Comparison of ENCODE assay signal across 1 cellular context in genomic region chr7:24715661-24716479, GRCh38.
TF ChIP-seq lines count a peak whose summit lies in the region.

No MANE protein-coding gene starts in this region.

TF ChIP-seq in K562, 482 proteins besides CTCF, POLR2A, EP300 and RAD21 (continued from another document):
- TF ChIP-seq JUN (IDR thresholded peaks at IDR 0.05; ENCODE audit: borderline replicate concordance, low read depth, low read length) (0 out of 2 replicates have a peak, but pooled peaks have one; percentile 11), JUN (CRISPR knock-in tag; IDR thresholded peaks at IDR 0.05; ENCODE audit: borderline replicate concordance) (no peak), SMC3 (conservative IDR thresholded peaks at IDR 0.05; ENCODE audit: insufficient read depth, low read depth, low read length) (peak; percentile 38; the same call in 1 of the 2 replicates), TRIM28 (IDR thresholded peaks at IDR 0.05) (no peak), EHMT2 (IDR thresholded peaks at IDR 0.05) (peak; percentile 78; the same call in 1 of the 2 replicates), GTF2E2 (tag; IDR thresholded peaks at IDR 0.05) (no peak), TSC22D4 (tag; IDR thresholded peaks at IDR 0.05) (no peak), NEUROD1 (IDR thresholded peaks at IDR 0.05; ENCODE audit: borderline replicate concordance, low read depth, low read length, partially characterized antibody) (no peak), RBM34 (IDR thresholded peaks at IDR 0.05; ENCODE audit: borderline replicate concordance, insufficient read depth, low read length) (no peak), BHLHE40 (IDR thresholded peaks at IDR 0.05; ENCODE audit: low read length) (no peak), TCF3 (CRISPR knock-in tag; IDR thresholded peaks at IDR 0.05) (no peak), YY1 (IDR thresholded peaks at IDR 0.05; ENCODE audit: borderline replicate concordance in 1 of 3, control insufficient read depth in 1 of 3, extremely low read depth in 1 of 3, insufficient read depth in 3 of 3, insufficient read length in 1 of 3, insufficient replicate concordance in 2 of 3, low read depth in 1 of 3, low read length in 2 of 3) (peak in 1 of 3 experiments; percentile 11), ESRRA (IDR thresholded peaks at IDR 0.05; ENCODE audit: borderline replicate concordance, low read depth) (no peak), CBX5 (IDR thresholded peaks at IDR 0.05; ENCODE audit: borderline replicate concordance, low read depth) (no peak), IFI16 (CRISPR knock-in tag; IDR thresholded peaks at IDR 0.05) (no peak), CREB1 (IDR thresholded peaks at IDR 0.05) (no peak), CREB1 (CRISPR knock-in tag; IDR thresholded peaks at IDR 0.05) (0 out of 2 replicates have a peak, but pooled peaks have one; percentile 53), IRF1 (CRISPR knock-in tag; IDR thresholded peaks at IDR 0.05; ENCODE audit: borderline replicate concordance) (no peak), MAX (CRISPR knock-in tag; IDR thresholded peaks at IDR 0.05) (peak; percentile 65), ZNF79 (CRISPR knock-in tag; IDR thresholded peaks at IDR 0.05; ENCODE audit: low read depth) (no peak), ZNF589 (CRISPR knock-in tag; IDR thresholded peaks at IDR 0.05; ENCODE audit: low read depth) (no peak), KAT8 (IDR thresholded peaks at IDR 0.05; ENCODE audit: low read depth) (no peak), REST (CRISPR knock-in tag; IDR thresholded peaks at IDR 0.05; ENCODE audit: low read depth) (peak; percentile 80; the same call in 1 of the 2 replicates), CREM (IDR thresholded peaks at IDR 0.05; ENCODE audit: low read depth) (peak; percentile 69; the same call in 1 of the 2 replicates), KHSRP (IDR thresholded peaks at IDR 0.05) (no peak), E2F6 (IDR thresholded peaks at IDR 0.05; ENCODE audit: borderline replicate concordance in 1 of 2, extremely low read depth in 1 of 2, insufficient read depth in 1 of 2, insufficient read length in 1 of 2, low read depth in 1 of 2, low read length in 1 of 2, poor library complexity in 1 of 2, severe bottlenecking in 1 of 2) (peak; percentile 26 to 77), JUND (IDR thresholded peaks at IDR 0.05; ENCODE audit: borderline replicate concordance, low read depth, low read length) (peak; percentile 50; the same call in 1 of the 2 replicates), JUND (tag; IDR thresholded peaks at IDR 0.05; ENCODE audit: borderline replicate concordance, low read depth, low read length) (peak; percentile 30; the same call in 1 of the 3 replicates), GMEB1 (CRISPR knock-in tag; IDR thresholded peaks at IDR 0.05) (no peak), E2F8 (IDR thresholded peaks at IDR 0.05; ENCODE audit: low read depth, partially characterized antibody) (no peak), ZBTB34 (CRISPR knock-in tag; IDR thresholded peaks at IDR 0.05) (no peak), ZBTB17 (CRISPR knock-in tag; IDR thresholded peaks at IDR 0.05) (no peak)
